ENCODE assay signal across 30 cellular contexts in genomic region chr7:16515785-16516685, GRCh38. TPM values are rescaled to one million over a fixed set of nuclear protein-coding genes. Genes with fewer than 3 reads are reported as not detected.
"Had no signal": no experiment of that assay in that cellular context is flagged by ENCODE, and none has a peak within 500 bp of the region (broad histone marks: within the 10 kb centered on the region; RNA-seq: fewer than 3 reads in every experiment).

No MANE protein-coding gene starts in this region.

- H3K27ac ChIP-seq: breast epithelium, colonic mucosa, SJSA1 had no signal

- H3K9me3 Mint-ChIP-seq: T-helper 1 cell treated with Interleukin-12 subunit alpha and Interleukin-12 subunit beta and Interleukin-4 antibody, amounts not matched to agents 30 μg/mL and 1 μg/mL, for 36 hours had no signal

- H3K4me3 Mint-ChIP-seq: activated CD4-positive, alpha-beta T cell treated with anti-CD3 and anti-CD28 coated beads, Interleukin-2, amount 10 ng/mL, durations not matched to agents 24 days and 14 days; activated naive CD8-positive, alpha-beta T cell; activated T-cell treated with anti-CD3 and anti-CD28 coated beads, Interleukin-2, amount 50 U/mL, for 4 hours; T-helper 1 cell treated with Interleukin-12 subunit alpha and Interleukin-12 subunit beta and Interleukin-4 antibody, amounts not matched to agents 30 μg/mL and 1 μg/mL, for 36 hours; WTC11 had no signal

- H3K27ac Mint-ChIP-seq: activated CD4-positive, alpha-beta T cell treated with anti-CD3 and anti-CD28 coated beads, Interleukin-2, amount 10 ng/mL, durations not matched to agents 24 days and 14 days; activated naive CD8-positive, alpha-beta T cell; T-helper 1 cell treated with Interleukin-12 subunit alpha and Interleukin-12 subunit beta and Interleukin-4 antibody, amounts not matched to agents 30 μg/mL and 1 μg/mL, for 36 hours; WTC11 had no signal

- H3K27me3 ChIP-seq: breast epithelium, colonic mucosa, SJSA1 had no signal

- H3K36me3 ChIP-seq: breast epithelium, colonic mucosa, MG63, SJSA1 had no signal

- H3K4me1 Mint-ChIP-seq: activated CD4-positive, alpha-beta T cell treated with anti-CD3 and anti-CD28 coated beads, Interleukin-2, amount 10 ng/mL, durations not matched to agents 24 days and 14 days had no signal

- FAIRE-seq: RCC 7860 had no signal

- ATAC-seq: activated T-cell treated with anti-CD3 and anti-CD28 coated beads, Interleukin-2, amount 50 U/mL, for 4 hours; PC-3; SK-N-SH treated with all-trans-retinoic acid at 6 μM for 48 hours; WTC11 had no signal

- H3K36me3 Mint-ChIP-seq: activated naive CD8-positive, alpha-beta T cell; WTC11 had no signal

- H3K4me1 ChIP-seq: breast epithelium, colonic mucosa had no signal

- H3K4me3 ChIP-seq: breast epithelium, colonic mucosa, MG63, SJSA1 had no signal

- H3K27me3 Mint-ChIP-seq: activated CD4-positive, alpha-beta T cell treated with anti-CD3 and anti-CD28 coated beads, Interleukin-2, amount 10 ng/mL, durations not matched to agents 24 days and 14 days had no signal

- DNase-seq: activated CD4-positive, alpha-beta T cell treated with anti-CD3 and anti-CD28 coated beads for 1 hour; activated CD4-positive, alpha-beta T cell treated with anti-CD3 and anti-CD28 coated beads, Interleukin-2, amount 10 ng/mL, durations not matched to agents 24 days and 14 days; activated CD4-positive, alpha-beta T cell treated with anti-CD3 and anti-CD28 coated beads, Interleukin-2, amount 50 U/mL, for 48 hours; activated CD8-positive, alpha-beta memory T cell treated with anti-CD3 and anti-CD28 coated beads for 24 hours; activated effector memory CD4-positive, alpha-beta T cell treated with anti-CD3 and anti-CD28 coated beads, Interleukin-2, amount 50 U/mL, for 16 hours; activated naive CD4-positive, alpha-beta T cell treated with Interleukin-2 at 50 U/mL for 16 hours; activated T-cell treated with anti-CD3 and anti-CD28 coated beads, Interleukin-2, amount 50 U/mL, for 4 hours; anterior cingulate cortex; caudate nucleus; colonic mucosa; MG63; MV-4-11; NCI-H1092 treated with DMSO at 0.1 percent for 48 hours; NCI-H1436 treated with DMSO at 0.1 percent for 48 hours; NCI-H187; NCI-H2081; NCI-H510A treated with DMSO at 0.1 percent for 48 hours; NCI-H69; NK-92 treated with Interleukin-12 subunit alpha and Interleukin-12 subunit beta, amount 100 ng/mL, for 24 hours; PC-3; SHP77 had no signal

- H3K9me3 ChIP-seq: breast epithelium, colonic mucosa, MG63, SJSA1 had no signal

RNA-seq across cellular contexts. Expression of gene LRRC72, which starts 10.6 kb away (rescaled TPM):
- total RNA-seq: activated CD4-positive, alpha-beta T cell treated with anti-CD3 and anti-CD28 coated beads, Interleukin-2, amount 10 ng/mL, durations not matched to agents 24 days and 14 days; activated T-cell treated with anti-CD3 and anti-CD28 coated beads, Interleukin-2, amount 50 U/mL, for 4 hours; breast epithelium; cerebellum; colonic mucosa; PC-3; SJSA1; WTC11 had no signal
- polyA plus RNA-seq: adipose tissue had no signal

RNA-seq across cellular contexts. Expression of gene SOSTDC1, which starts 50.5 kb away (rescaled TPM):
- total RNA-seq: activated CD4-positive, alpha-beta T cell treated with anti-CD3 and anti-CD28 coated beads, Interleukin-2, amount 10 ng/mL, durations not matched to agents 24 days and 14 days; activated T-cell treated with anti-CD3 and anti-CD28 coated beads, Interleukin-2, amount 50 U/mL, for 4 hours had no signal
